In genomic region chr3:60240558-60240957, GRCh38 we compare ENCODE assay signal across 1 cellular context.
TF ChIP-seq lines count a peak whose summit lies in the region.

No MANE protein-coding gene starts in this region.

TF ChIP-seq in H1, 55 proteins besides CTCF, POLR2A, EP300 and RAD21 (continued from another document):
- TF ChIP-seq E2F6 (IDR thresholded peaks at IDR 0.05) (no peak), SAP30 (IDR thresholded peaks at IDR 0.05; ENCODE audit: insufficient read depth, insufficient replicate concordance, low read length) (no peak), POU5F1 (IDR thresholded peaks at IDR 0.05; ENCODE audit: low read depth, low read length) (no peak), SP4 (IDR thresholded peaks at IDR 0.05; ENCODE audit: low read length) (no peak), CBX5 (IDR thresholded peaks at IDR 0.05; ENCODE audit: low read depth, low read length) (no peak), CBX8 (IDR thresholded peaks at IDR 0.05; ENCODE audit: borderline replicate concordance, low read depth, low read length) (no peak), KDM1A (IDR thresholded peaks at IDR 0.05; ENCODE audit: borderline replicate concordance, low read length) (no peak), CTBP2 (IDR thresholded peaks at IDR 0.05; ENCODE audit: borderline replicate concordance, insufficient read depth, insufficient read length, low read length) (no peak), ASH2L (IDR thresholded peaks at IDR 0.05; ENCODE audit: low read length) (no peak), CHD7 (IDR thresholded peaks at IDR 0.05; ENCODE audit: insufficient replicate concordance, low read length) (no peak), NRF1 (IDR thresholded peaks at IDR 0.05; ENCODE audit: low read depth, low read length) (no peak), TCF12 (IDR thresholded peaks at IDR 0.05; ENCODE audit: low read depth, low read length) (no peak), HDAC2 (IDR thresholded peaks at IDR 0.05; ENCODE audit: borderline replicate concordance in 1 of 2, low read depth in 2 of 2, low read length in 2 of 2) (no peak), SIX5 (IDR thresholded peaks at IDR 0.05; ENCODE audit: low read depth, low read length) (no peak)
